14 cellular contexts compared by ENCODE assay signal in the genomic region with DNA sequence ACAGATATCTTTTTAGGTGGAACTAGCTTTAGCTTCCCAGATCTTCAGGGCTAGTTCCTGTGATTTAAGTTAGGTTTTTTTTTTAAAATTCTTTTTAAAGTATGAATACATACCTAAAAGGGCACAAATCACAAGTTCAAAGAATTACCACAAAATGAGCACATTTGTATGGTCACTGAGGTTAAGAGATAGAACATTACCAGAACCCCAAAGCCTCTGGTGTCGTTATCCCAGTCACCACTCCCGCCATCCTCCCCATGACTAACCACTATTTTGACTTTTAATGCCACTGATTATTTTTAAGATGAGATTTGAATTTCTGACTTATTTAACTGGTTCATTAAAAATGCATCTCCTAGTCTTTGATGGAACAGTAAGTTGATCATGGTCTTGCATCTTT. TPM values are rescaled to one million over a fixed set of nuclear protein-coding genes. Genes with fewer than 3 reads are reported as not detected.
A peak's percentile ranks its signal among the peaks of the same experiment; 100 is the strongest.
DNase-seq lines count a peak whose midpoint lies in the region; ATAC-seq and TF ChIP-seq lines count a peak whose summit lies in the region.
"Had no signal": no experiment of that assay in that cellular context is flagged by ENCODE, and none has a peak within 500 bp of the region (broad histone marks: within the 10 kb centered on the region; RNA-seq: fewer than 3 reads in every experiment).

No MANE protein-coding gene starts in this region.

- H3K4ac ChIP-seq in neuronal stem cell (ENCODE audit: low read length), result no peak overlapping the region

- H3K36me3 ChIP-seq in mammary epithelial cell (ENCODE audit: insufficient read depth, low read length) (peaks cover 19% of the 10 kb centered on the region), hepatocyte (replicated peaks; ENCODE audit: insufficient read depth, low read depth) (no peaks in the 10 kb centered on the region), neuronal stem cell (replicated peaks in 1 of 2; ENCODE audit: control insufficient read depth in 2 of 2, insufficient read depth in 2 of 2, low read length in 2 of 2) (peaks cover 2 to 72% of the 10 kb centered on the region in 2 donors), aorta (ENCODE audit: control insufficient read depth in 1 of 2, insufficient read depth in 2 of 2, low read length in 1 of 2) (peaks cover 0 to 3% of the 10 kb centered on the region in 2 donors)
- H3K36me3 ChIP-seq: prostate gland had no signal

- H4K91ac ChIP-seq in neuronal stem cell (ENCODE audit: low read depth, low read length, poor library complexity), result no peak overlapping the region

- 95% methylated on average over 2 of the region's 2 CpGs for WGBS in mammary epithelial cell (ENCODE audit: low coverage, missing lambda C conversion rate)
- 94% methylated on average over 2 of the region's 2 CpGs for WGBS in hepatocyte (ENCODE audit: low lambda C conversion rate, missing lambda C conversion rate)
- WGBS in neuronal stem cell (ENCODE audit: extremely low coverage in 2 of 2, insufficient read length in 2 of 2, insufficient replicate concordance in 1 of 2), 2 donors, result no CpG with 5 or more reads among the region's 2 CpGs
- 85 to 89% methylated on average over 2 of the region's 2 CpGs for WGBS in aorta, 2 donors

- H3K9me3 ChIP-seq in mammary epithelial cell (replicated peaks; ENCODE audit: insufficient read depth, low read length) (no peaks in the 10 kb centered on the region), hepatocyte (ENCODE audit: low read depth) (no peaks in the 10 kb centered on the region), neuronal stem cell (replicated peaks in 1 of 2; ENCODE audit: control insufficient read depth in 2 of 2, insufficient read depth in 1 of 2, low read depth in 1 of 2, low read length in 2 of 2) (no peaks in the 10 kb centered on the region), aorta (ENCODE audit: control insufficient read depth, low read length) (no peaks in the 10 kb centered on the region)
- H3K9me3 ChIP-seq: left lung, prostate gland had no signal

- no peak overlapping the region for H2BK120ac ChIP-seq in neuronal stem cell (ENCODE audit: low read depth, low read length)

- H2AK5ac ChIP-seq in neuronal stem cell (ENCODE audit: low read depth, low read length), result no peak overlapping the region

- H3K27me3 ChIP-seq in mammary epithelial cell (ENCODE audit: insufficient read depth, low read length) (no peaks in the 10 kb centered on the region), hepatocyte (no peaks in the 10 kb centered on the region), neuronal stem cell (ENCODE audit: control insufficient read depth in 3 of 3, insufficient read depth in 3 of 3, low read depth in 1 of 3, low read length in 3 of 3) (no peaks in the 10 kb centered on the region), aorta (ENCODE audit: control insufficient read depth in 1 of 2, insufficient read depth in 2 of 2, low read length in 1 of 2) (no peaks in the 10 kb centered on the region)
- H3K27me3 ChIP-seq: left lung had no signal

- H2AFZ ChIP-seq in mammary epithelial cell (ENCODE audit: low read depth, low read length) (no peak overlapping the region), hepatocyte (no peak overlapping the region), neuronal stem cell (ENCODE audit: low read length) (no peak overlapping the region)

- H3K9me2 ChIP-seq in hepatocyte (replicated peaks; ENCODE audit: insufficient read depth), result no peaks in the 10 kb centered on the region

- H3K4me2 ChIP-seq in mammary epithelial cell (ENCODE audit: insufficient read depth, low read depth, low read length) (no peak overlapping the region), hepatocyte (peak overlapping the region; percentile 78), neuronal stem cell (ENCODE audit: insufficient read depth, low read length, poor library complexity, severe bottlenecking) (no peak overlapping the region)

- POLR2A ChIA-PET in MCF 10A (lab: Yijun Ruan, JAX), result interaction anchor here (1.4 to 1.6 kb wide), 2 partner anchors 13 to 17 kb away, joined by 3 to 6 read pairs; no protein-coding TSS in a partner anchor
- POLR2A ChIA-PET in activated CD4-positive, alpha-beta memory T cell treated with anti-CD3 and anti-CD28 coated beads for 36 hours (lab: Charles Lee), result no interaction called here

- H3K9me3 Mint-ChIP-seq in MCF 10A (ENCODE audit: unreplicated experiment), result peaks cover 7% of the 10 kb centered on the region
- no peaks in the 10 kb centered on the region for H3K9me3 Mint-ChIP-seq in activated CD4-positive, alpha-beta memory T cell treated with anti-CD3 and anti-CD28 coated beads for 36 hours
- H3K9me3 Mint-ChIP-seq in stimulated activated naive CD8-positive, alpha-beta T cell treated with anti-CD3 and anti-CD28 coated beads, Interleukin-15, Interleukin-2, amounts not matched to agents 100 ng/mL and 50 ng/mL, for 24 hours, result no peaks in the 10 kb centered on the region

- no peak overlapping the region for H3K18ac ChIP-seq in neuronal stem cell (ENCODE audit: low read length)

- DNase-seq in MCF 10A (ENCODE audit: unreplicated experiment) (no peak), mammary epithelial cell (no peak), hepatocyte (ENCODE audit: low spot score) (no peak), neuronal stem cell (ENCODE audit: low spot score) (no peak), NCI-H748 treated with DMSO at 0.1 percent for 48 hours (lab: John Stamatoyannopoulos, UW) (no peak), aorta (no peak)
- DNase-seq in activated CD4-positive, alpha-beta memory T cell treated with anti-CD3 and anti-CD28 coated beads for 36 hours, result no peak
- DNase-seq: activated CD4-positive, CD25-positive, alpha-beta regulatory T cell; activated gamma-delta T cell; endodermal cell; left lung; NCI-H1105 treated with DMSO at 0.1 percent for 48 hours had no signal

- H3K27ac ChIP-seq in mammary epithelial cell (ENCODE audit: insufficient read depth, low read depth, low read length) (no peak overlapping the region), hepatocyte (no peak overlapping the region), neuronal stem cell (replicated peaks; ENCODE audit: low read length) (no peak overlapping the region), aorta (ENCODE audit: low read depth in 1 of 2, low read length in 2 of 2) (no peak overlapping the region)
- H3K27ac ChIP-seq: left lung, prostate gland had no signal

- peaks cover 30% of the 10 kb centered on the region for H4K20me1 ChIP-seq in mammary epithelial cell (ENCODE audit: insufficient read depth, low read length)
- peaks cover 71% of the 10 kb centered on the region for H4K20me1 ChIP-seq in hepatocyte (ENCODE audit: insufficient read depth, poor library complexity, severe bottlenecking)

- in situ Hi-C loops in mammary epithelial cell (cut with MboI; ENCODE audit: low sequenced_read_pairs in 2 of 2), result loop anchor here in 1 of 2 donors (10.0 kb wide), 1 partner anchor 195 kb away; the partner anchor contains the start of gene ATP7A

- no peak overlapping the region for H2BK12ac ChIP-seq in neuronal stem cell (ENCODE audit: low read length)

- dilution Hi-C loops in mammary epithelial cell (cut with HindIII; ENCODE audit: low sequenced_read_pairs), result no loop called here

- H3K4me1 Mint-ChIP-seq in MCF 10A (ENCODE audit: insufficient read depth, unreplicated experiment), result peaks cover 24% of the 10 kb centered on the region
- H3K4me1 Mint-ChIP-seq in activated CD4-positive, alpha-beta memory T cell treated with anti-CD3 and anti-CD28 coated beads for 36 hours (ENCODE audit: low read depth), result peaks cover 55% of the 10 kb centered on the region
- peaks cover 55% of the 10 kb centered on the region for H3K4me1 Mint-ChIP-seq in stimulated activated naive CD8-positive, alpha-beta T cell treated with anti-CD3 and anti-CD28 coated beads, Interleukin-15, Interleukin-2, amounts not matched to agents 100 ng/mL and 50 ng/mL, for 24 hours (ENCODE audit: low read depth)

- CTCF ChIA-PET in MCF 10A (lab: Yijun Ruan, JAX), result interaction anchor here (0.6 to 0.8 kb wide), 3 partner anchors 972 to 1347 kb away, joined by 3 to 4 read pairs (median 3); no protein-coding TSS in a partner anchor
- CTCF ChIA-PET in mammary epithelial cell (lab: Charles Lee; ENCODE audit: low non-redundant PET), result no interaction called here
- CTCF ChIA-PET in activated CD4-positive, alpha-beta memory T cell treated with anti-CD3 and anti-CD28 coated beads for 36 hours (lab: Charles Lee), result no interaction called here

- intact Hi-C loops in MCF 10A (cut with micrococcal nuclease), result no loop called here
- intact Hi-C loops in mammary epithelial cell (cut with micrococcal nuclease), result no loop called here
- intact Hi-C loops in activated CD4-positive, alpha-beta memory T cell treated with anti-CD3 and anti-CD28 coated beads for 36 hours (cut with micrococcal nuclease), result loop anchor here (10.0 kb wide), 6 partner anchors 215 to 1145 kb away; partner anchors contain the start of genes CYSLTR1 and P2RY10
- intact Hi-C loops in aorta (cut with DNase I), result loop anchor here in 1 of 2 donors (10.0 kb wide), 1 partner anchor 195 kb away; the partner anchor contains the start of gene ATP7A

- H3K79me1 ChIP-seq in neuronal stem cell (ENCODE audit: low read depth, low read length), result no peaks in the 10 kb centered on the region

- H3K27ac Mint-ChIP-seq in MCF 10A (ENCODE audit: low read depth, unreplicated experiment), result peak overlapping the region; percentile 7
- peak overlapping the region; percentile 69 for H3K27ac Mint-ChIP-seq in activated CD4-positive, alpha-beta memory T cell treated with anti-CD3 and anti-CD28 coated beads for 36 hours
- H3K27ac Mint-ChIP-seq in stimulated activated naive CD8-positive, alpha-beta T cell treated with anti-CD3 and anti-CD28 coated beads, Interleukin-15, Interleukin-2, amounts not matched to agents 100 ng/mL and 50 ng/mL, for 24 hours, result peak overlapping the region; percentile 72
- H3K27ac Mint-ChIP-seq: endodermal cell had no signal

- peaks cover 98% of the 10 kb centered on the region for H3K79me2 ChIP-seq in mammary epithelial cell (ENCODE audit: insufficient read depth, low read length)
- peaks cover 84% of the 10 kb centered on the region for H3K79me2 ChIP-seq in hepatocyte

- no peak overlapping the region for H3K4me3 ChIP-seq in mammary epithelial cell (replicated peaks in 1 of 3; ENCODE audit: insufficient read depth in 1 of 3, low read depth in 2 of 3, low read length in 3 of 3)
- H3K4me3 ChIP-seq in hepatocyte, result no peak overlapping the region
- H3K4me3 ChIP-seq in neuronal stem cell (ENCODE audit: low read length in 2 of 2), result no peak overlapping the region
- H3K4me3 ChIP-seq in aorta (ENCODE audit: low read length in 2 of 2), result no peak overlapping the region
- H3K4me3 ChIP-seq: left lung, prostate gland had no signal

- H2BK15ac ChIP-seq in neuronal stem cell (ENCODE audit: low read length), result no peak overlapping the region

- peaks cover 50% of the 10 kb centered on the region for H3K36me3 Mint-ChIP-seq in MCF 10A (ENCODE audit: insufficient read depth, unreplicated experiment)
- peaks cover 61% of the 10 kb centered on the region for H3K36me3 Mint-ChIP-seq in activated CD4-positive, alpha-beta memory T cell treated with anti-CD3 and anti-CD28 coated beads for 36 hours
- peaks cover 79% of the 10 kb centered on the region for H3K36me3 Mint-ChIP-seq in stimulated activated naive CD8-positive, alpha-beta T cell treated with anti-CD3 and anti-CD28 coated beads, Interleukin-15, Interleukin-2, amounts not matched to agents 100 ng/mL and 50 ng/mL, for 24 hours (ENCODE audit: low read depth)

- H4K8ac ChIP-seq in neuronal stem cell (ENCODE audit: low read depth, low read length), result no peak overlapping the region

- H3K27me3 Mint-ChIP-seq in MCF 10A (ENCODE audit: insufficient read depth, unreplicated experiment), result no peaks in the 10 kb centered on the region
- no peaks in the 10 kb centered on the region for H3K27me3 Mint-ChIP-seq in activated CD4-positive, alpha-beta memory T cell treated with anti-CD3 and anti-CD28 coated beads for 36 hours
- H3K27me3 Mint-ChIP-seq in stimulated activated naive CD8-positive, alpha-beta T cell treated with anti-CD3 and anti-CD28 coated beads, Interleukin-15, Interleukin-2, amounts not matched to agents 100 ng/mL and 50 ng/mL, for 24 hours, result no peaks in the 10 kb centered on the region

- no peak overlapping the region for H2BK5ac ChIP-seq in neuronal stem cell (ENCODE audit: low read length)

- peak overlapping the region; percentile 45 for H3K4me3 Mint-ChIP-seq in MCF 10A (ENCODE audit: unreplicated experiment)
- H3K4me3 Mint-ChIP-seq in activated CD4-positive, alpha-beta memory T cell treated with anti-CD3 and anti-CD28 coated beads for 36 hours, result peak overlapping the region; percentile 43
- peak overlapping the region; percentile 96 for H3K4me3 Mint-ChIP-seq in stimulated activated naive CD8-positive, alpha-beta T cell treated with anti-CD3 and anti-CD28 coated beads, Interleukin-15, Interleukin-2, amounts not matched to agents 100 ng/mL and 50 ng/mL, for 24 hours
- H3K4me3 Mint-ChIP-seq: endodermal cell had no signal

- H3K14ac ChIP-seq in neuronal stem cell (ENCODE audit: low read length), result no peak overlapping the region

- no peak overlapping the region for H3K9ac ChIP-seq in mammary epithelial cell (ENCODE audit: insufficient read depth, low read length)
- no peak overlapping the region for H3K9ac ChIP-seq in neuronal stem cell (ENCODE audit: low read depth, low read length, poor library complexity)

- H3K4me1 ChIP-seq in mammary epithelial cell (ENCODE audit: insufficient read depth, low read length) (no peaks in the 10 kb centered on the region), hepatocyte (ENCODE audit: insufficient read depth) (peaks cover 5% of the 10 kb centered on the region), neuronal stem cell (ENCODE audit: control insufficient read depth in 2 of 2, insufficient read depth in 1 of 2, low read depth in 1 of 2, low read length in 2 of 2) (peaks cover 0 to 5% of the 10 kb centered on the region in 2 donors), aorta (ENCODE audit: control insufficient read depth in 1 of 2, insufficient read depth in 2 of 2, low read length in 2 of 2) (peaks cover 0 to 1% of the 10 kb centered on the region in 2 donors)
- H3K4me1 ChIP-seq: prostate gland had no signal

- ATAC-seq in aorta (ENCODE audit: low FRiP score), result no peak
- ATAC-seq: left lung had no signal

- H3K23ac ChIP-seq in neuronal stem cell (ENCODE audit: low read depth, low read length, poor library complexity), result no peak overlapping the region

- BruUV-seq in MCF 10A (replicated peaks; lab: Mats Ljungman, UMichigan) (no TSS peak), mammary epithelial cell (replicated peaks; lab: Mats Ljungman, UMichigan) (no TSS peak)

- TF ChIP-seq CTCF in MCF 10A (IDR thresholded peaks at IDR 0.05; ENCODE audit: unreplicated experiment), result no peak
- no peak for TF ChIP-seq CTCF in mammary epithelial cell (conservative IDR thresholded peaks at IDR 0.05 in 1 of 2, IDR thresholded peaks at IDR 0.05 in 1 of 2; ENCODE audit: extremely low read depth in 1 of 2, insufficient read depth in 1 of 2, low read depth in 1 of 2, low read length in 2 of 2)
- no peak for TF ChIP-seq CTCF in hepatocyte (IDR thresholded peaks at IDR 0.05; ENCODE audit: poor library complexity)

RNA-seq across cellular contexts. Expression of gene PGK1, which starts 5.4 kb away (rescaled TPM):
- total RNA-seq in MCF 10A (2022) (279 and 310 TPM in 2 replicates), mammary epithelial cell (100 to 1,000 TPM; 241 to 701 TPM), hepatocyte (236 and 255 TPM in 2 replicates), aorta (100 to 1,000 TPM; 235 to 254 TPM)
- polyA plus RNA-seq in mammary epithelial cell (824 TPM), hepatocyte (279 and 283 TPM in 2 replicates), aorta (100 to 1,000 TPM in 1 of 2 donors, 10 to 100 TPM in 1; 94.6 to 157 TPM)
- polyA minus RNA-seq in mammary epithelial cell, result 1,221 TPM
- total RNA-seq in activated CD4-positive, alpha-beta memory T cell treated with anti-CD3 and anti-CD28 coated beads for 36 hours, result 100 to 1,000 TPM; 908 to 924 TPM
- polyA plus RNA-seq in neuronal stem cell (2013, experiment 1 of 2), result 116 TPM
- 115 TPM for polyA plus RNA-seq in neuronal stem cell (2013, experiment 2 of 2)

RNA-seq across cellular contexts. Expression of gene TAF9B, which starts 30.0 kb away (rescaled TPM):
- total RNA-seq in MCF 10A (2022) (11.8 and 14.1 TPM in 2 replicates), mammary epithelial cell (10 to 100 TPM in 1 of 2 donors, 1 to 10 TPM in 1; 9.0 to 18.2 TPM), hepatocyte (20.0 and 23.0 TPM in 2 replicates), aorta (10 to 100 TPM; 15.9 to 19.0 TPM)
- polyA plus RNA-seq in mammary epithelial cell (8.9 TPM), hepatocyte (12.0 and 13.5 TPM in 2 replicates), aorta (10 to 100 TPM; 11.4 to 13.9 TPM)
- polyA minus RNA-seq in mammary epithelial cell, result 18.2 TPM
- 10 to 100 TPM; 23.0 TPM for total RNA-seq in activated CD4-positive, alpha-beta memory T cell treated with anti-CD3 and anti-CD28 coated beads for 36 hours
- 52.0 TPM for polyA plus RNA-seq in neuronal stem cell (2013, experiment 1 of 2)
- polyA plus RNA-seq in neuronal stem cell (2013, experiment 2 of 2), result 52.5 TPM

Comparison
In these comparisons a context has a peak if more than half of its experiments do, and no peak if none do; other contexts are left out.
1. H3K27ac Mint-ChIP-seq: peak in every context shown above with its lines; median percentile 72 in stimulated activated naive CD8-positive, alpha-beta T cell treated with anti-CD3 and anti-CD28 coated beads, Interleukin-15, Interleukin-2, amounts not matched to agents 100 ng/mL and 50 ng/mL, for 24 hours; 69 in activated CD4-positive, alpha-beta memory T cell treated with anti-CD3 and anti-CD28 coated beads for 36 hours; 7 in MCF 10A.
2. H3K4me3 Mint-ChIP-seq: peak in every context shown above with its lines; median percentile 96 in stimulated activated naive CD8-positive, alpha-beta T cell treated with anti-CD3 and anti-CD28 coated beads, Interleukin-15, Interleukin-2, amounts not matched to agents 100 ng/mL and 50 ng/mL, for 24 hours; 45 in MCF 10A; 43 in activated CD4-positive, alpha-beta memory T cell treated with anti-CD3 and anti-CD28 coated beads for 36 hours.